Comparison of ENCODE assay signal across 12 cellular contexts in genomic region chr20:49287555-49288249, GRCh38. TPM values are rescaled to one million over a fixed set of nuclear protein-coding genes. Genes with fewer than 3 reads are reported as not detected.
DNase-seq lines count a peak whose midpoint lies in the region; ATAC-seq, FAIRE-seq and TF ChIP-seq lines count a peak whose summit lies in the region.
"Had no signal": no experiment of that assay in that cellular context is flagged by ENCODE, and none has a peak within 500 bp of the region (broad histone marks: within the 10 kb centered on the region; RNA-seq: fewer than 3 reads in every experiment).

No MANE protein-coding gene starts in this region.

- no peak overlapping the region for H2AFZ ChIP-seq in GM12878 (ENCODE audit: control insufficient read depth, low read depth, low read length)

- peaks cover 59% of the 10 kb centered on the region for H3K36me3 ChIP-seq in Caco-2 (ENCODE audit: control insufficient read depth, insufficient read depth, low read length)
- peaks cover 44 to 66% of the 10 kb centered on the region in 2 experiments for H3K36me3 ChIP-seq in GM12878 (ENCODE audit: control insufficient read depth in 2 of 2, insufficient read depth in 2 of 2, low read length in 1 of 2)
- peaks cover 49% of the 10 kb centered on the region for H3K36me3 ChIP-seq in mucosa of descending colon (ENCODE audit: low read depth)

- BruUV-seq in Caco-2 (replicated peaks; lab: Mats Ljungman, UMichigan) (no TSS peak), GM12878 (replicated peaks; lab: Mats Ljungman, UMichigan) (TSS peak; percentile 1)

- peaks cover 100% of the 10 kb centered on the region for H3K36me3 Mint-ChIP-seq in Caco-2 (ENCODE audit: insufficient read depth, unreplicated experiment)

- H3K27me3 ChIP-seq in Caco-2 (replicated peaks; ENCODE audit: control insufficient read depth, insufficient read depth, low read length): no peaks in the 10 kb centered on the region
- H3K27me3 ChIP-seq in GM12878 (replicated peaks in 1 of 2; ENCODE audit: control insufficient read depth in 2 of 2, insufficient read depth in 2 of 2, low read length in 1 of 2): no peaks in the 10 kb centered on the region

- SMC1A ChIA-PET in GM12878 (lab: Charles Lee; ENCODE audit: uncharacterized antibody, unreplicated experiment): interaction anchor here (1.2 to 1.5 kb wide), 5 partner anchors 11 to 122 kb away, joined by 3 to 7 read pairs (median 3); no protein-coding TSS in a partner anchor

- peaks cover 42% of the 10 kb centered on the region for H3K9me3 ChIP-seq in Caco-2
- peaks cover 30% of the 10 kb centered on the region for H3K9me3 ChIP-seq in GM12878 (replicated peaks; ENCODE audit: control insufficient read depth, insufficient read depth, low read length)
- H3K9me3 ChIP-seq in mucosa of descending colon: peaks cover 49% of the 10 kb centered on the region

- TF ChIP-seq CTCF in Caco-2 (IDR thresholded peaks at IDR 0.05; ENCODE audit: insufficient read depth in 1 of 2, low read depth in 1 of 2, low read length in 1 of 2, severe bottlenecking in 1 of 2, unreplicated experiment in 1 of 2) (no peak), GM12878 (IDR thresholded peaks at IDR 0.05 in 2 of 3, conservative IDR thresholded peaks at IDR 0.05 in 1 of 3; ENCODE audit: control insufficient read depth in 2 of 3, extremely low read depth in 1 of 3, insufficient read depth in 1 of 3, low read depth in 3 of 3, low read length in 3 of 3) (no peak), mucosa of descending colon (IDR thresholded peaks at IDR 0.05) (no peak)

- H3K9ac ChIP-seq in GM12878 (ENCODE audit: control insufficient read depth, insufficient read depth, low read length): no peak overlapping the region

- peak overlapping the region; percentile 79 for H3K4me2 ChIP-seq in GM12878 (ENCODE audit: control insufficient read depth, insufficient read depth)

- no peak for TF ChIP-seq EP300 in GM12878 (IDR thresholded peaks at IDR 0.05; ENCODE audit: borderline replicate concordance in 1 of 2, control insufficient read depth in 1 of 2, low read depth in 2 of 2, low read length in 2 of 2)

- H3K4me3 Mint-ChIP-seq in Caco-2 (ENCODE audit: unreplicated experiment): peak overlapping the region; percentile 81

- TF ChIP-seq POLR2A in GM12878 (IDR thresholded peaks at IDR 0.05; ENCODE audit: low read depth, low read length): no peak

- intact Hi-C loops in Caco-2 (cut with micrococcal nuclease; ENCODE audit: unreplicated experiment) (loop anchor here (1.0 kb wide), 1 partner anchor 9 kb away; the partner anchor contains the start of gene ZNFX1), GM12878 (cut with micrococcal nuclease; ENCODE audit: unreplicated experiment) (no loop called here), mucosa of descending colon (cut with DNase I, micrococcal nuclease) (no loop called here)

- POLR2A ChIA-PET in Caco-2 (lab: Charles Lee) (interaction anchor here (0.8 to 2.4 kb wide), 9 partner anchors 9 to 69 kb away, joined by 3 to 45 read pairs (median 3); partner anchors contain the start of genes DDX27 and ZNFX1), GM12878 (lab: Charles Lee) (interaction anchor here (0.6 to 1.5 kb wide), 3 partner anchors 11 to 45 kb away, joined by 3 to 6 read pairs (median 3); no protein-coding TSS in a partner anchor)

- ATAC-seq in GM12878: peak; percentile 29
- ATAC-seq in mucosa of descending colon: peak; percentile 15

- CTCF ChIA-PET in Caco-2 (lab: Charles Lee): interaction anchor here (0.6 to 3.0 kb wide), 11 partner anchors 11 to 321 kb away, joined by 3 to 24 read pairs (median 3); no protein-coding TSS in a partner anchor
- CTCF ChIA-PET in GM12878 (lab: Yijun Ruan, JAX): interaction anchor here (1.0 to 1.6 kb wide), 2 partner anchors 41 to 70 kb away, joined by 4 read pairs; no protein-coding TSS in a partner anchor

- peaks cover 58% of the 10 kb centered on the region for H3K79me2 ChIP-seq in GM12878 (ENCODE audit: control insufficient read depth, insufficient read depth, low read length)

- H3K4me3 ChIP-seq in Caco-2 (ENCODE audit: low read depth, low read length) (no peak overlapping the region), GM12878 (0 out of 2 replicates have a peak overlapping the region, but pooled peaks have one; percentile 0), mucosa of descending colon (no peak overlapping the region)
- H3K4me3 ChIP-seq: lower lobe of right lung had no signal

- DNase-seq in Caco-2 (peak; percentile 78 to 79), KBM-7 (peak; percentile 12), GM12878 (ENCODE audit: low read depth, low spot score) (no peak), mucosa of descending colon (no peak), NCI-H1417 treated with DMSO at 0.1 percent for 48 hours (lab: John Stamatoyannopoulos, UW) (no peak), epidermal melanocyte (ENCODE audit: insufficient read length, low spot score) (no peak), SHP77 treated with DMSO at 0.1 percent for 48 hours (lab: John Stamatoyannopoulos, UW) (no peak), H4 (ENCODE audit: low spot score) (no peak)
- DNase-seq: amygdala, lower lobe of right lung, NCI-H774 had no signal

- H4K20me1 ChIP-seq in GM12878 (ENCODE audit: control insufficient read depth, insufficient read depth): peaks cover 33% of the 10 kb centered on the region

- in situ Hi-C loops in KBM-7 (cut with MboI; ENCODE audit: low pct_unique_long_range_greater_than_20kb, low sequenced_read_pairs) (no loop called here), GM12878 (cut with MboI) (no loop called here)

- RAD21 ChIA-PET in GM12878 (lab: Charles Lee; ENCODE audit: unreplicated experiment): interaction anchor here (0.8 kb wide), 1 partner anchor 11 kb away, joined by 3 read pairs; no protein-coding TSS in a partner anchor

- H3K27ac ChIP-seq in GM12878 (ENCODE audit: control insufficient read depth, insufficient read depth): no peak overlapping the region

- FAIRE-seq in GM12878 (lab: Jason Lieb, UNC): no peak
- FAIRE-seq: GM18507 had no signal

- peaks cover 70% of the 10 kb centered on the region for H3K4me1 ChIP-seq in Caco-2
- H3K4me1 ChIP-seq in GM12878 (ENCODE audit: control insufficient read depth, insufficient read depth, low read length): peaks cover 12% of the 10 kb centered on the region
- H3K4me1 ChIP-seq in mucosa of descending colon (ENCODE audit: low read depth): peaks cover 7% of the 10 kb centered on the region

- H3K27me3 Mint-ChIP-seq in Caco-2 (ENCODE audit: insufficient read depth, unreplicated experiment): no peaks in the 10 kb centered on the region

- peaks cover 85% of the 10 kb centered on the region for H3K4me1 Mint-ChIP-seq in Caco-2 (ENCODE audit: low read depth, unreplicated experiment)

- H3K27ac Mint-ChIP-seq in Caco-2 (ENCODE audit: unreplicated experiment): peak overlapping the region; percentile 79

- H3K9me3 Mint-ChIP-seq in Caco-2 (ENCODE audit: unreplicated experiment): peaks cover 58% of the 10 kb centered on the region

- TF ChIP-seq RAD21 in GM12878 (IDR thresholded peaks at IDR 0.05; ENCODE audit: insufficient read depth, low read depth, low read length): no peak

TF ChIP-seq in GM12878, 131 proteins besides CTCF, POLR2A, EP300 and RAD21:
- TF ChIP-seq ZNF207 (IDR thresholded peaks at IDR 0.05; ENCODE audit: borderline replicate concordance) (no peak), ATF2 (IDR thresholded peaks at IDR 0.05; ENCODE audit: low read length) (0 out of 2 replicates have a peak, but pooled peaks have one; percentile 10), ZBED1 (IDR thresholded peaks at IDR 0.05; ENCODE audit: borderline replicate concordance) (0 out of 2 replicates have a peak, but pooled peaks have one; percentile 9)

RNA-seq across cellular contexts. Expression of gene ZNFX1, which starts 9.8 kb away (rescaled TPM):
- total RNA-seq in Caco-2 (2022) (34.0 and 34.7 TPM in 2 replicates), GM12878 (2014; rRNA removed) (31.5 and 32.1 TPM in 2 replicates), GM12878 (2014; rRNA removed; fragmentation: Illumina TruSeq; extraction: Trizol) (26.3 and 27.8 TPM in 2 replicates), GM12878 (2021) (29.8 and 30.6 TPM in 2 replicates), mucosa of descending colon (10 to 100 TPM; 33.6 to 36.4 (median 35.5) TPM)
- 51.3 and 51.5 TPM in 2 replicates for total RNA-seq in GM12878 (2013; cell fraction: nucleolus; rRNA removed)
- 14.5 TPM for polyA plus RNA-seq in GM12878 (2011; ENCODE audit: low read depth)
- polyA plus RNA-seq in GM12878 (2011; rRNA removed) (6.9 and 9.1 TPM in 2 replicates), GM12878 (2014; fragmentation: Illumina TruSeq; extraction: Trizol) (26.4 and 28.5 TPM in 2 replicates), GM12878 (2014; fragmentation: Nextera tagmentation; extraction: Ambion mirVana) (10 to 100 TPM in 1 of 2 experiments, 1 to 10 TPM in 1; 7.4 to 14.6 TPM), GM12878 (2014; rRNA removed) (16.4 and 18.2 TPM in 2 replicates), GM12878 (2016; fragmentation: Nextera tagmentation; extraction: Ambion mirVana) (10 to 100 TPM; 24.9 to 27.2 TPM)
- polyA plus RNA-seq in GM12878 (2011; cell fraction: cytosol; rRNA removed): 14.1 and 18.0 TPM in 2 replicates
- polyA plus RNA-seq in GM12878 (2011; cell fraction: nucleus; rRNA removed): 6.9 and 11.6 TPM in 2 replicates
- polyA plus RNA-seq in GM12878 (2012): 16.7 and 17.2 TPM in 2 replicates
- polyA minus RNA-seq in GM12878 (2011; rRNA and poly(A)+ RNA removed): 30.2 and 32.8 TPM in 2 replicates
- polyA minus RNA-seq in GM12878 (2011; cell fraction: cytosol; rRNA and poly(A)+ RNA removed): 14.2 and 16.9 TPM in 2 replicates
- polyA minus RNA-seq in GM12878 (2011; cell fraction: nucleus; rRNA and poly(A)+ RNA removed): 15.8 and 18.1 TPM in 2 replicates
- total RNA-seq in H4 (2014; rRNA removed; shearing (Covaris generic)): 21.9 and 22.8 TPM in 2 replicates

Comparison
In these comparisons a context has a peak if more than half of its experiments do, and no peak if none do; other contexts are left out.
1. DNase-seq: peak in Caco-2 (2 of 2) and KBM-7 (single experiment); none in GM12878 (single experiment), mucosa of descending colon (0 of 3), NCI-H1417 treated with DMSO at 0.1 percent for 48 hours (single experiment), epidermal melanocyte (single experiment), SHP77 treated with DMSO at 0.1 percent for 48 hours (single experiment) and H4 (single experiment).